Comparison of ENCODE assay signal across 9 cellular contexts in the genomic region with DNA sequence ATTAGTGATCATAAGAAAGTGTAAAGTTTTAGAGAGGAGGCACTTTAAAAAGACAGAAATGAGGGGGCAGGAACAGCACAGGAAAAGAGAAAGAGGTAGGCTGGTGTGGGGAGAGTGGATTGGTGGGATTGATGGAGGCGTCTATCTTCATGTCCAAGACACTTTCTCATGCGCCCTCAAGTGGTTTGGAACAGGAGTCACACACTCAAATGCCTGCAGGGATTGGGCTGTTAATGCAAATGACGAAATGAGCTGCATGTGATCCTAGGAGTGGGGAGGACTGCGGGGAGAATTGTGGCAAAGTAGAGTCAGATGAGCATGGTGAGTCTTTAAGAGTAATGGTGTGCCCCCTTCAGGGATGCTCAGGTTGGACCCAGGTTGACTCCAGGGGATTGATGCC. TPM values are rescaled to one million over a fixed set of nuclear protein-coding genes. Genes with fewer than 3 reads are reported as not detected.
DNase-seq lines count a peak whose midpoint lies in the region; ATAC-seq and TF ChIP-seq lines count a peak whose summit lies in the region.
"Had no signal": no experiment of that assay in that cellular context is flagged by ENCODE, and none has a peak within 500 bp of the region (broad histone marks: within the 10 kb centered on the region; RNA-seq: fewer than 3 reads in every experiment).

No MANE protein-coding gene starts in this region.

- no peaks in the 10 kb centered on the region for H3K9me3 ChIP-seq in MG63
- H3K9me3 ChIP-seq: neutrophil had no signal

- ATAC-seq in GM18870 (IDR thresholded peaks at IDR 0.05; ENCODE audit: unreplicated experiment): no peak
- ATAC-seq in GM19035 (IDR thresholded peaks at IDR 0.05; ENCODE audit: unreplicated experiment): no peak

- CTCF ChIA-PET in activated CD4-positive, alpha-beta T cell treated with anti-CD3 and anti-CD28 coated beads, Interleukin-2, amount 10 ng/mL, durations not matched to agents 7 days and 5 days (lab: Charles Lee): no interaction called here

- H3K4me1 Mint-ChIP-seq in activated CD4-positive, alpha-beta T cell treated with anti-CD3 and anti-CD28 coated beads, Interleukin-2, amount 10 ng/mL, durations not matched to agents 7 days and 5 days: peaks cover 5% of the 10 kb centered on the region
- peaks cover 7% of the 10 kb centered on the region for H3K4me1 Mint-ChIP-seq in nephron

- no peak overlapping the region for H3K27ac Mint-ChIP-seq in activated CD4-positive, alpha-beta T cell treated with anti-CD3 and anti-CD28 coated beads, Interleukin-2, amount 10 ng/mL, durations not matched to agents 7 days and 5 days
- no peak overlapping the region for H3K27ac Mint-ChIP-seq in nephron

- peak; percentile 19 for DNase-seq in activated CD4-positive, alpha-beta T cell treated with anti-CD3 and anti-CD28 coated beads for 48 hours
- no peak for DNase-seq in activated CD4-positive, alpha-beta T cell treated with anti-CD3 and anti-CD28 coated beads, Interleukin-2, amount 10 ng/mL, durations not matched to agents 7 days and 5 days
- peak; percentile 28 for DNase-seq in MG63
- peak; percentile 84 to 92 for DNase-seq in T47D (ENCODE audit: low read depth in 1 of 2, low spot score in 1 of 2)
- no peak for DNase-seq in stimulated activated CD8-positive, alpha-beta memory T cell treated with anti-CD3 and anti-CD28 coated beads, Interleukin-4, amount 100 ng/mL, for 48 hours

- no peaks in the 10 kb centered on the region for H3K36me3 ChIP-seq in MG63
- H3K36me3 ChIP-seq: neutrophil had no signal

- H3K4me3 ChIP-seq in MG63: no peak overlapping the region

- H3K27me3 Mint-ChIP-seq in activated CD4-positive, alpha-beta T cell treated with anti-CD3 and anti-CD28 coated beads, Interleukin-2, amount 10 ng/mL, durations not matched to agents 7 days and 5 days: peaks cover 7% of the 10 kb centered on the region
- peaks cover 24% of the 10 kb centered on the region for H3K27me3 Mint-ChIP-seq in nephron (ENCODE audit: low read depth)

- no peaks in the 10 kb centered on the region for H3K9me3 Mint-ChIP-seq in activated CD4-positive, alpha-beta T cell treated with anti-CD3 and anti-CD28 coated beads, Interleukin-2, amount 10 ng/mL, durations not matched to agents 7 days and 5 days
- no peaks in the 10 kb centered on the region for H3K9me3 Mint-ChIP-seq in nephron

- in situ Hi-C loops in T47D (cut with HindIII; ENCODE audit: low pct_unique_long_range_greater_than_20kb, low sequenced_read_pairs): no loop called here

- POLR2A ChIA-PET in activated CD4-positive, alpha-beta T cell treated with anti-CD3 and anti-CD28 coated beads, Interleukin-2, amount 10 ng/mL, durations not matched to agents 7 days and 5 days (lab: Charles Lee): no interaction called here

- no peak overlapping the region for H3K4me3 Mint-ChIP-seq in activated CD4-positive, alpha-beta T cell treated with anti-CD3 and anti-CD28 coated beads, Interleukin-2, amount 10 ng/mL, durations not matched to agents 7 days and 5 days
- no peak overlapping the region for H3K4me3 Mint-ChIP-seq in nephron

- TF ChIP-seq CTCF in nephron (IDR thresholded peaks at IDR 0.05; ENCODE audit: unreplicated experiment in 3 of 3): peak in 2 of 3 experiments; percentile 7 to 11

- H3K36me3 Mint-ChIP-seq in activated CD4-positive, alpha-beta T cell treated with anti-CD3 and anti-CD28 coated beads, Interleukin-2, amount 10 ng/mL, durations not matched to agents 7 days and 5 days (ENCODE audit: low read depth): no peaks in the 10 kb centered on the region
- H3K36me3 Mint-ChIP-seq in nephron (ENCODE audit: low read depth): no peaks in the 10 kb centered on the region

- H3K27me3 ChIP-seq in MG63: peaks cover 34% of the 10 kb centered on the region

RNA-seq across cellular contexts. Expression of a gene that starts 5.5 kb away (rescaled TPM):
- not detected for total RNA-seq in activated CD4-positive, alpha-beta T cell treated with anti-CD3 and anti-CD28 coated beads, Interleukin-2, amount 10 ng/mL, durations not matched to agents 7 days and 5 days
- total RNA-seq in MG63 (2014; rRNA removed; shearing (Covaris generic); ENCODE audit: low replicate concordance): not detected in 2 replicates

RNA-seq across cellular contexts. Expression of a gene that starts 45.1 kb away (rescaled TPM):
- total RNA-seq in activated CD4-positive, alpha-beta T cell treated with anti-CD3 and anti-CD28 coated beads, Interleukin-2, amount 10 ng/mL, durations not matched to agents 7 days and 5 days: 10 to 100 TPM; 15.9 to 19.5 TPM
- 12.9 and 15.7 TPM in 2 replicates for total RNA-seq in MG63 (2014; rRNA removed; shearing (Covaris generic); ENCODE audit: low replicate concordance)

RNA-seq across cellular contexts. Expression of a gene that starts 49.3 kb away (rescaled TPM):
- total RNA-seq in activated CD4-positive, alpha-beta T cell treated with anti-CD3 and anti-CD28 coated beads, Interleukin-2, amount 10 ng/mL, durations not matched to agents 7 days and 5 days: not detected
- total RNA-seq in MG63 (2014; rRNA removed; shearing (Covaris generic); ENCODE audit: low replicate concordance): not detected in 2 replicates

Comparison
In these comparisons a context has a peak if more than half of its experiments do, and no peak if none do; other contexts are left out.
1. DNase-seq: peak in activated CD4-positive, alpha-beta T cell treated with anti-CD3 and anti-CD28 coated beads for 48 hours (single experiment), MG63 (single experiment) and T47D (2 of 2); none in activated CD4-positive, alpha-beta T cell treated with anti-CD3 and anti-CD28 coated beads, Interleukin-2, amount 10 ng/mL, durations not matched to agents 7 days and 5 days (single experiment) and stimulated activated CD8-positive, alpha-beta memory T cell treated with anti-CD3 and anti-CD28 coated beads, Interleukin-4, amount 100 ng/mL, for 48 hours (single experiment).